ENCODE assay signal across 18 cellular contexts in genomic region chr6:111381126-111381525, GRCh38.
"Had no signal": no experiment of that assay in that cellular context is flagged by ENCODE, and none has a peak within 500 bp of the region (broad histone marks: within the 10 kb centered on the region; RNA-seq: fewer than 3 reads in every experiment).

No MANE protein-coding gene starts in this region.

- DNase-seq: activated CD4-positive, alpha-beta T cell treated with anti-CD3 and anti-CD28 coated beads for 1 hour; activated CD4-positive, alpha-beta T cell treated with anti-CD3 and anti-CD28 coated beads, Interleukin-2, amount 50 U/mL, for 4 hours; activated naive CD4-positive, alpha-beta T cell; activated naive CD8-positive, alpha-beta T cell treated with anti-CD3 and anti-CD28 coated beads for 36 hours; body of pancreas; dorsolateral prefrontal cortex; heart left ventricle; left ventricle myocardium superior; occipital lobe; retina; stimulated activated CD4-positive, alpha-beta T cell treated with anti-CD3 and anti-CD28 coated beads, Interleukin-2, amount 100 ng/mL, for 24 hours; stimulated activated naive CD8-positive, alpha-beta T cell treated with anti-CD3 and anti-CD28 coated beads, Interleukin-15, amount 100 ng/mL, for 72 hours; transverse colon; uterus had no signal

- H3K36me3 ChIP-seq: uterus had no signal

- H3K4me1 ChIP-seq: body of pancreas, suprapubic skin, transverse colon, uterus had no signal

- ATAC-seq: body of pancreas; gastroesophageal sphincter; heart left ventricle; left ventricle myocardium superior; stimulated activated naive CD8-positive, alpha-beta T cell treated with anti-CD3 and anti-CD28 coated beads, Interleukin-15, amount 100 ng/mL, for 72 hours had no signal

- H3K9me3 ChIP-seq: body of pancreas, gastroesophageal sphincter, suprapubic skin, transverse colon, uterus had no signal

- H3K27ac ChIP-seq: body of pancreas, dorsolateral prefrontal cortex, epithelial cell of prostate, gastroesophageal sphincter, heart left ventricle, suprapubic skin, transverse colon, uterus, VCaP had no signal

- H3K27me3 ChIP-seq: body of pancreas, dorsolateral prefrontal cortex, gastroesophageal sphincter, heart left ventricle, suprapubic skin, transverse colon, uterus had no signal

- H3K4me3 ChIP-seq: body of pancreas, dorsolateral prefrontal cortex, gastroesophageal sphincter, heart left ventricle, suprapubic skin, transverse colon, uterus had no signal
